Comparison of ENCODE assay signal across 8 cellular contexts in the genomic region with DNA sequence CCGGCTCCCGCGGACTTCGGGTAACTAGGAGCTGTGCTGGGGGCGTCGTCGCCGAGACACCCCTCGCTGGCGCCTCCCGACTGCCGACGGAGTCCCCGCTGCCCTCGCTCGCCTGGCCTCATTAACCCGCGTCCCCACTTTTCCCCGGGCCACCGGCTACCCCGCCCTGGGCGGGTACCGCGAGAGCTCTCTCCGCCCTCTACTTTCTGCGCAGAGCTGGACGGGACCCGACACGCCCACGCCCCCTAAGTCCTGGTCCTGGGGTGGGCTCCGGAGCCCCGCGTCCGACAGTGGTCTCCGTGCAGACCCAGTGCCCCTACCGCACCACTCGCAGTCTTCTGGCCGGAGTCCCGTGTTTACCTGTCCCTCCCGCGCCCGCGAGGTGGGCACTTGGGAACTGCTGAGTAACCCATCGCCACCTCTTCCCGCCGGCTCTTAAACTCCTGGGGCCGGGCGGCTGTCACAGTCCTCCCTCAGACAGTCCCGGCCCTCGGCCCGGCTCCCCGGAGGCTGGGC. TPM values are rescaled to one million over a fixed set of nuclear protein-coding genes. Genes with fewer than 3 reads are reported as not detected.
DNase-seq lines count a peak whose midpoint lies in the region; ATAC-seq and TF ChIP-seq lines count a peak whose summit lies in the region.

No MANE protein-coding gene starts in this region.

- no peaks in the 10 kb centered on the region for H3K27me3 ChIP-seq in PC-3 (ENCODE audit: low read length)

- no peaks in the 10 kb centered on the region for H3K27me3 Mint-ChIP-seq in osteocyte (ENCODE audit: unreplicated experiment)

- intact Hi-C loops in PC-3 (cut with micrococcal nuclease) = loop anchor here (2.0 to 10.0 kb wide), 2 partner anchors 178 to 226 kb away; partner anchors contain the start of gene DHRS13

- peaks cover 21% of the 10 kb centered on the region for H3K79me2 ChIP-seq in PC-3 (ENCODE audit: low read length)

- DNase-seq in PC-3 (peak; percentile 54), foreskin fibroblast (peak; percentile 47 to 82), osteocyte (ENCODE audit: extremely low spot score, unreplicated experiment) (no peak), retina (no peak)
- peak; percentile 59 for DNase-seq in activated T-helper 9 cell treated with anti-CD3 and anti-CD28 coated beads, Interleukin-2, amount 50 U/mL, for 16 hours (ENCODE audit: low read depth)

- no peaks in the 10 kb centered on the region for H3K9me2 ChIP-seq in PC-3 (replicated peaks; ENCODE audit: low read length)

- no peaks in the 10 kb centered on the region for H3K9me3 Mint-ChIP-seq in osteocyte (ENCODE audit: unreplicated experiment)

- peaks cover 6% of the 10 kb centered on the region for H3K36me3 Mint-ChIP-seq in osteocyte (ENCODE audit: unreplicated experiment)

- peak overlapping the region; percentile 67 for H2AFZ ChIP-seq in PC-3 (ENCODE audit: low read length)

- peak overlapping the region; percentile 92 for H3K9ac ChIP-seq in ES-I3 (ENCODE audit: low read depth, low read length)
- peak overlapping the region; percentile 94 for H3K9ac ChIP-seq in PC-3 (ENCODE audit: low read length)

- POLR2A ChIA-PET in PC-3 (lab: Charles Lee; ENCODE audit: unreplicated experiment) = interaction anchor here (0.5 to 2.0 kb wide), 8 partner anchors 10 to 225 kb away, joined by 3 to 51 read pairs (median 4); partner anchors contain the start of gene PHF12

- peaks cover 20% of the 10 kb centered on the region for H4K20me1 ChIP-seq in PC-3 (ENCODE audit: low read length)

- BruUV-seq in PC-3 (replicated peaks; lab: Mats Ljungman, UMichigan) = no TSS peak

- peak overlapping the region; percentile 96 for H3K27ac Mint-ChIP-seq in osteocyte (ENCODE audit: unreplicated experiment)

- TF ChIP-seq CTCF in PC-3 (conservative IDR thresholded peaks at IDR 0.05; ENCODE audit: low read depth, low read length) (no peak), foreskin fibroblast (IDR thresholded peaks at IDR 0.05; ENCODE audit: low read depth, low read length) (no peak), osteocyte (IDR thresholded peaks at IDR 0.05) (no peak)

- CTCF ChIA-PET in PC-3 (lab: Charles Lee) = interaction anchor here (0.5 to 4.0 kb wide), 8 partner anchors 9 to 225 kb away, joined by 5 to 55 read pairs (median 10); partner anchors contain the start of gene PHF12

- peak overlapping the region; percentile 100 for H3K4me2 ChIP-seq in PC-3 (ENCODE audit: low read length)

- H3K36me3 ChIP-seq in ES-I3 (ENCODE audit: insufficient read depth, low read length) = peaks cover 29% of the 10 kb centered on the region
- H3K36me3 ChIP-seq in PC-3 (ENCODE audit: low read depth, low read length) = peaks cover 30% of the 10 kb centered on the region

- peaks cover 39% of the 10 kb centered on the region for H3K4me1 Mint-ChIP-seq in osteocyte (ENCODE audit: unreplicated experiment)

- H3K27ac ChIP-seq in PC-3 (ENCODE audit: low read length) = peak overlapping the region; percentile 99

- H3K4me1 ChIP-seq in ES-I3 (ENCODE audit: insufficient read depth, low read length) (peaks cover 19% of the 10 kb centered on the region; the same call in 1 of the 2 replicates), PC-3 (ENCODE audit: insufficient read depth, low read length) (peaks cover 37% of the 10 kb centered on the region)

- H3K9me3 ChIP-seq in ES-I3 (ENCODE audit: control insufficient read depth, insufficient read depth, low read length) (no peaks in the 10 kb centered on the region), PC-3 (ENCODE audit: low read length) (no peaks in the 10 kb centered on the region)

- peaks cover 6% of the 10 kb centered on the region for H3F3A ChIP-seq in PC-3 (ENCODE audit: low read length, unreplicated experiment)

- ATAC-seq in HG03175 (IDR thresholded peaks at IDR 0.05; ENCODE audit: unreplicated experiment) (peak; percentile 7), PC-3 (peak; percentile 34), GM19351 (IDR thresholded peaks at IDR 0.05; ENCODE audit: unreplicated experiment) (no peak)

- H3K4me3 ChIP-seq in PC-3 (ENCODE audit: low read length) = peak overlapping the region; percentile 86
- peak overlapping the region; percentile 54 to 83 for H3K4me3 ChIP-seq in foreskin fibroblast (ENCODE audit: low read depth in 1 of 2, low read length in 2 of 2)

- peak overlapping the region; percentile 88 for H3K4me3 Mint-ChIP-seq in osteocyte (ENCODE audit: unreplicated experiment)

RNA-seq across cellular contexts. Expression of gene TLCD1, which starts 0.4 kb away (rescaled TPM):
- total RNA-seq in PC-3 (2014; rRNA removed) = 7.1 and 9.3 TPM in 2 replicates
- 3.8 and 5.8 TPM in 2 replicates for total RNA-seq in osteocyte

RNA-seq across cellular contexts. Expression of gene NEK8, which starts 2.1 kb away (rescaled TPM):
- total RNA-seq in PC-3 (2014; rRNA removed) = 2.4 and 3.7 TPM in 2 replicates
- total RNA-seq in osteocyte = 8.5 and 9.9 TPM in 2 replicates

RNA-seq across cellular contexts. Expression of gene RPL23A, which starts 6.7 kb away (rescaled TPM):
- total RNA-seq in PC-3 (2014; rRNA removed) (390 and 515 TPM in 2 replicates), osteocyte (1,390 and 1,395 TPM in 2 replicates)

RNA-seq across cellular contexts. Expression of gene RAB34, which starts 8.8 kb away (rescaled TPM):
- total RNA-seq in PC-3 (2014; rRNA removed) (207 and 211 TPM in 2 replicates), osteocyte (153 TPM in 2 replicates)

RNA-seq across cellular contexts. Expression of gene PROCA1, which starts 14.8 kb away (rescaled TPM):
- 1.9 and 2.6 TPM in 2 replicates for total RNA-seq in PC-3 (2014; rRNA removed)
- total RNA-seq in osteocyte = 2.1 and 3.0 TPM in 2 replicates

Comparison
In these comparisons a context has a peak if more than half of its experiments do, and no peak if none do; other contexts are left out.
1. DNase-seq: peak in PC-3 (single experiment), activated T-helper 9 cell treated with anti-CD3 and anti-CD28 coated beads, Interleukin-2, amount 50 U/mL, for 16 hours (single experiment) and foreskin fibroblast (2 of 2); none in osteocyte (single experiment) and retina (single experiment).